1 cellular context compared by ENCODE assay signal in the genomic region with DNA sequence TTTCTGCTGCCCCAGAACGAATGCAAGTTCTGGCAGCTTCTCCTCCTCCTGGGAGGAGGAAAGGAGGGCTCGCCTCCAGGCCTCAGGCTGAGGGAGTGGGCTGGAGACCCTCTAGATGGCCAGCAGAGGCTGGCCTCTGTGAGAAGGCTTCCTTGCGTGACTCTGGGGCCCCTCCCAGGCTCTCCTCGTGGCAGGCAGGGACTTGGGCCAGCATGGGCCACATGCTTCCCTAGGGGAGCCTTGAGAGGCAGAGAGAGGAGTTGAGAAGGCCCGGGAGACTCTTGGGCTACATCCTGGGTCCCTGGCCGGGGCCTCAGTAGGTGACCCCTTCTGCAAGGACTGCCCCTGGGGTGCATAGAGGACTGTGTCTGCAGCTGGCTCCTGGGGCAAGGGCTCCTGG.
TF ChIP-seq lines count a peak whose summit lies in the region.

No MANE protein-coding gene starts in this region.

TF ChIP-seq in IMR-90, 13 proteins besides CTCF, POLR2A, EP300 and RAD21:
- TF ChIP-seq RCOR1 (IDR thresholded peaks at IDR 0.05; ENCODE audit: insufficient replicate concordance, low read length) (no peak), MAFK (IDR thresholded peaks at IDR 0.05; ENCODE audit: low read depth, low read length) (no peak), MAZ (IDR thresholded peaks at IDR 0.05; ENCODE audit: borderline replicate concordance, low read depth, low read length) (no peak), CHD1 (IDR thresholded peaks at IDR 0.05; ENCODE audit: low read depth, low read length) (no peak), CEBPB (IDR thresholded peaks at IDR 0.05; ENCODE audit: low read depth, low read length) (no peak), ELK1 (IDR thresholded peaks at IDR 0.05; ENCODE audit: borderline replicate concordance, low read depth, low read length) (no peak), MXI1 (IDR thresholded peaks at IDR 0.05; ENCODE audit: borderline replicate concordance, low read depth, low read length) (no peak), FOS (IDR thresholded peaks at IDR 0.05; ENCODE audit: low read depth, low read length) (no peak), SMC3 (IDR thresholded peaks at IDR 0.05; ENCODE audit: low read depth, low read length) (no peak), BHLHE40 (IDR thresholded peaks at IDR 0.05; ENCODE audit: low read depth, low read length) (no peak), NFE2L2 (IDR thresholded peaks at IDR 0.05; ENCODE audit: low read depth, low read length) (no peak), RFX5 (IDR thresholded peaks at IDR 0.05; ENCODE audit: low read depth, low read length) (no peak)
- TF ChIP-seq, protein P1, sequence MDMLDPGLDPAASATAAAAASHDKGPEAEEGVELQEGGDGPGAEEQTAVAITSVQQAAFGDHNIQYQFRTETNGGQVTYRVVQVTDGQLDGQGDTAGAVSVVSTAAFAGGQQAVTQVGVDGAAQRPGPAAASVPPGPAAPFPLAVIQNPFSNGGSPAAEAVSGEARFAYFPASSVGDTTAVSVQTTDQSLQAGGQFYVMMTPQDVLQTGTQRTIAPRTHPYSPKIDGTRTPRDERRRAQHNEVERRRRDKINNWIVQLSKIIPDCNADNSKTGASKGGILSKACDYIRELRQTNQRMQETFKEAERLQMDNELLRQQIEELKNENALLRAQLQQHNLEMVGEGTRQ (IDR thresholded peaks at IDR 0.05; ENCODE audit: low read depth, low read length), result no peak
